Comparison of ENCODE assay signal across 19 cellular contexts in genomic region chr22:37292641-37293040, GRCh38. TPM values are rescaled to one million over a fixed set of nuclear protein-coding genes. Genes with fewer than 3 reads are reported as not detected.
DNase-seq lines count a peak whose midpoint lies in the region; ATAC-seq, FAIRE-seq and TF ChIP-seq lines count a peak whose summit lies in the region.
"Had no signal": no experiment of that assay in that cellular context is flagged by ENCODE, and none has a peak within 500 bp of the region (broad histone marks: within the 10 kb centered on the region; RNA-seq: fewer than 3 reads in every experiment).

No MANE protein-coding gene starts in this region.

- CTCF ChIA-PET in activated CD4-positive, alpha-beta T cell treated with anti-CD3 and anti-CD28 coated beads for 36 hours (lab: Charles Lee), result interaction anchor here (1.7 kb wide), 1 partner anchor 8 kb away, joined by 5 read pairs; no protein-coding TSS in a partner anchor
- CTCF ChIA-PET in H1 (lab: Charles Lee; ENCODE audit: partially characterized antibody), result interaction anchor here (0.6 to 0.8 kb wide), 4 partner anchors 24 to 163 kb away, joined by 3 read pairs; no protein-coding TSS in a partner anchor

- TF ChIP-seq POLR2A in H1 (IDR thresholded peaks at IDR 0.05; ENCODE audit: control extremely low read depth in 1 of 2, low read depth in 2 of 2, low read length in 2 of 2), result no peak
- no peak for TF ChIP-seq POLR2A in suprapubic skin (IDR thresholded peaks at IDR 0.05)

- peaks cover 0 to 6% (median 3%) of the 10 kb centered on the region in 4 experiments; a peak in 3 of 7 replicates for H3K4me1 ChIP-seq in H1 (replicated peaks in 1 of 4; ENCODE audit: control insufficient read depth in 3 of 4, insufficient read depth in 4 of 4, low read length in 3 of 4)
- H3K4me1 ChIP-seq in suprapubic skin, result no peaks in the 10 kb centered on the region

- POLR2A ChIA-PET in activated CD4-positive, alpha-beta T cell treated with anti-CD3 and anti-CD28 coated beads for 36 hours (lab: Charles Lee), result no interaction called here
- POLR2A ChIA-PET in H1 (lab: Charles Lee; ENCODE audit: partially characterized antibody), result interaction anchor here (0.9 kb wide), 1 partner anchor 163 kb away, joined by 3 read pairs; no protein-coding TSS in a partner anchor

- peak overlapping the region; percentile 72; the same call in 1 of the 2 replicates for H2BK15ac ChIP-seq in H1 (ENCODE audit: low read length)

- TF ChIP-seq CTCF in natural killer cell (IDR thresholded peaks at IDR 0.05) (no peak), H1 (IDR thresholded peaks at IDR 0.05; ENCODE audit: control extremely low read depth in 1 of 3, insufficient read depth in 1 of 3, low read depth in 1 of 3, low read length in 3 of 3) (no peak), endothelial cell (IDR thresholded peaks at IDR 0.05; ENCODE audit: unreplicated experiment) (no peak), suprapubic skin (IDR thresholded peaks at IDR 0.05) (no peak)

- DNase-seq in activated CD4-positive, alpha-beta T cell treated with anti-CD3 and anti-CD28 coated beads for 36 hours, result no peak
- DNase-seq in activated CD4-positive, alpha-beta T cell treated with anti-CD3 and anti-CD28 coated beads for 1 hour, result no peak
- DNase-seq in natural killer cell treated with Interleukin-12 subunit alpha and Interleukin-12 subunit beta and Interleukin-15 and Interleukin-18, amount 100 ng/mL, for 72 hours (ENCODE audit: low spot score), result no peak
- no peak for DNase-seq in natural killer cell
- DNase-seq in H1 (ENCODE audit: low read depth in 1 of 2, low spot score in 2 of 2), result no peak
- no peak for DNase-seq in endothelial cell (ENCODE audit: low spot score)
- DNase-seq in suprapubic skin (ENCODE audit: low spot score in 2 of 2), result no peak
- DNase-seq: AML-193, DMS153, GF-D8, GM23248, Kasumi-1, NCI-H1105, NCI-H2081 had no signal

- H3K14ac ChIP-seq in H1 (ENCODE audit: insufficient read length), result no peak overlapping the region

- H3K36me3 ChIP-seq in H1 (ENCODE audit: control insufficient read depth in 2 of 4, insufficient read depth in 4 of 4, low read length in 3 of 4), result no peaks in the 10 kb centered on the region
- no peaks in the 10 kb centered on the region for H3K36me3 ChIP-seq in suprapubic skin

- H3K27me3 ChIP-seq in H1 (replicated peaks in 1 of 4; ENCODE audit: control insufficient read depth in 3 of 4, extremely low read depth in 1 of 4, insufficient read depth in 3 of 4, low read length in 3 of 4), result no peaks in the 10 kb centered on the region; a peak in 3 of 7 replicates
- peaks cover 19% of the 10 kb centered on the region for H3K27me3 ChIP-seq in suprapubic skin

- H3K36me3 Mint-ChIP-seq in activated CD4-positive, alpha-beta T cell treated with anti-CD3 and anti-CD28 coated beads for 36 hours (ENCODE audit: low read depth), result peaks cover 29% of the 10 kb centered on the region
- peaks cover 10% of the 10 kb centered on the region for H3K36me3 Mint-ChIP-seq in natural killer cell treated with Interleukin-12 subunit alpha and Interleukin-12 subunit beta and Interleukin-15 and Interleukin-18, amount 100 ng/mL, for 72 hours
- H3K36me3 Mint-ChIP-seq in natural killer cell (peaks cover 12% of the 10 kb centered on the region), endothelial cell (ENCODE audit: low read depth, unreplicated experiment) (no peaks in the 10 kb centered on the region)

- TF ChIP-seq RAD21 in H1 (IDR thresholded peaks at IDR 0.05 in 1 of 2, conservative IDR thresholded peaks at IDR 0.05 in 1 of 2; ENCODE audit: low read depth in 2 of 2, low read length in 2 of 2), result no peak

- H3K27ac Mint-ChIP-seq in activated CD4-positive, alpha-beta T cell treated with anti-CD3 and anti-CD28 coated beads for 36 hours, result peak overlapping the region; percentile 12
- H3K27ac Mint-ChIP-seq in natural killer cell treated with Interleukin-12 subunit alpha and Interleukin-12 subunit beta and Interleukin-15 and Interleukin-18, amount 100 ng/mL, for 72 hours, result peak overlapping the region; percentile 64 to 65
- H3K27ac Mint-ChIP-seq in natural killer cell (peak overlapping the region in 1 of 2 donors; percentile 91), endothelial cell (ENCODE audit: unreplicated experiment) (no peak overlapping the region)

- H4K8ac ChIP-seq in H1 (ENCODE audit: extremely low read depth, insufficient read depth, low read length), result no peak overlapping the region

- no peak overlapping the region for H4K5ac ChIP-seq in H1 (ENCODE audit: insufficient read length, low read depth, low read length)

- no peak overlapping the region for H3K23ac ChIP-seq in H1 (ENCODE audit: insufficient read length)

- H3K79me2 ChIP-seq in H1 (ENCODE audit: control insufficient read depth in 1 of 2, insufficient read depth in 2 of 2, low read length in 2 of 2), result no peaks in the 10 kb centered on the region

- no peak overlapping the region for H3K9ac ChIP-seq in H1 (replicated peaks in 1 of 4; ENCODE audit: extremely low read depth in 1 of 4, low read depth in 3 of 4, low read length in 3 of 4)
- H3K9ac ChIP-seq: GM23248 had no signal

- peaks cover 0 to 5% of the 10 kb centered on the region in 2 experiments; a peak in 2 of 4 replicates for H3K9me3 ChIP-seq in H1 (ENCODE audit: insufficient read depth in 2 of 2, low read depth in 1 of 2, low read length in 1 of 2)
- no peaks in the 10 kb centered on the region for H3K9me3 ChIP-seq in suprapubic skin

- FAIRE-seq in H1 (lab: Jason Lieb, UNC), result no peak
- FAIRE-seq: GM19239 had no signal

- H4K20me1 ChIP-seq in H1 (replicated peaks in 1 of 2; ENCODE audit: control insufficient read depth in 1 of 2, insufficient read depth in 2 of 2, low read length in 2 of 2), result no peaks in the 10 kb centered on the region

- no peak overlapping the region for H3K4me3 ChIP-seq in H1 (ENCODE audit: extremely low read depth in 1 of 4, insufficient read depth in 2 of 4, low read depth in 3 of 4, low read length in 4 of 4)
- H3K4me3 ChIP-seq in suprapubic skin, result no peak overlapping the region
- H3K4me3 ChIP-seq: GM23248 had no signal

- no peak overlapping the region for H2BK5ac ChIP-seq in H1 (ENCODE audit: low read depth, low read length)

- no peaks in the 10 kb centered on the region for H3K9me3 Mint-ChIP-seq in activated CD4-positive, alpha-beta T cell treated with anti-CD3 and anti-CD28 coated beads for 36 hours (ENCODE audit: low read depth)
- no peaks in the 10 kb centered on the region for H3K9me3 Mint-ChIP-seq in natural killer cell treated with Interleukin-12 subunit alpha and Interleukin-12 subunit beta and Interleukin-15 and Interleukin-18, amount 100 ng/mL, for 72 hours
- H3K9me3 Mint-ChIP-seq in natural killer cell (no peaks in the 10 kb centered on the region), endothelial cell (ENCODE audit: unreplicated experiment) (no peaks in the 10 kb centered on the region)

- ATAC-seq in activated CD4-positive, alpha-beta T cell treated with anti-CD3 and anti-CD28 coated beads for 36 hours, result no peak
- no peak for ATAC-seq in natural killer cell treated with Interleukin-12 subunit alpha and Interleukin-12 subunit beta and Interleukin-15 and Interleukin-18, amount 100 ng/mL, for 72 hours
- ATAC-seq in natural killer cell (no peak), GM18519 (IDR thresholded peaks at IDR 0.05; ENCODE audit: low FRiP score, unreplicated experiment) (no peak)
- ATAC-seq: Panc1 had no signal

- no peak overlapping the region; the same call in 1 of the 2 replicates for H3K18ac ChIP-seq in H1 (ENCODE audit: extremely low read depth, low read length)

- TF ChIP-seq EP300 in H1 (IDR thresholded peaks at IDR 0.05; ENCODE audit: borderline replicate concordance in 1 of 2, low read depth in 2 of 2, low read length in 2 of 2) (no peak), suprapubic skin (IDR thresholded peaks at IDR 0.05) (no peak)

- H4K91ac ChIP-seq in H1 (replicated peaks; ENCODE audit: insufficient read length, low read length), result peak overlapping the region; percentile 56

- H3K4me2 ChIP-seq in H1 (ENCODE audit: insufficient read depth in 1 of 2, low read depth in 2 of 2, low read length in 2 of 2), result no peak overlapping the region

- H3K79me1 ChIP-seq in H1 (ENCODE audit: low read depth, low read length), result no peaks in the 10 kb centered on the region

- no peaks in the 10 kb centered on the region for H3K27me3 Mint-ChIP-seq in activated CD4-positive, alpha-beta T cell treated with anti-CD3 and anti-CD28 coated beads for 36 hours
- H3K27me3 Mint-ChIP-seq in natural killer cell treated with Interleukin-12 subunit alpha and Interleukin-12 subunit beta and Interleukin-15 and Interleukin-18, amount 100 ng/mL, for 72 hours, result no peaks in the 10 kb centered on the region
- H3K27me3 Mint-ChIP-seq in natural killer cell (ENCODE audit: low read depth in 2 of 2) (no peaks in the 10 kb centered on the region), endothelial cell (ENCODE audit: unreplicated experiment) (peaks cover 4% of the 10 kb centered on the region)

- no peak overlapping the region for H2AK5ac ChIP-seq in H1 (ENCODE audit: low read depth, low read length)

- no peak overlapping the region for H2BK20ac ChIP-seq in H1 (ENCODE audit: low read length)

- peaks cover 54% of the 10 kb centered on the region for H3K4me1 Mint-ChIP-seq in activated CD4-positive, alpha-beta T cell treated with anti-CD3 and anti-CD28 coated beads for 36 hours
- peaks cover 45 to 59% of the 10 kb centered on the region in 2 donors for H3K4me1 Mint-ChIP-seq in natural killer cell treated with Interleukin-12 subunit alpha and Interleukin-12 subunit beta and Interleukin-15 and Interleukin-18, amount 100 ng/mL, for 72 hours (ENCODE audit: low read depth in 2 of 2)
- H3K4me1 Mint-ChIP-seq in natural killer cell (peaks cover 46 to 78% of the 10 kb centered on the region in 2 donors), endothelial cell (ENCODE audit: unreplicated experiment) (no peaks in the 10 kb centered on the region)

- H3K56ac ChIP-seq in H1 (replicated peaks; ENCODE audit: insufficient read length, low read depth, low read length), result no peak overlapping the region

- H2BK120ac ChIP-seq in H1 (replicated peaks; ENCODE audit: low read depth, low read length), result no peak overlapping the region

- no peak overlapping the region for H3K27ac ChIP-seq in H1 (ENCODE audit: low read depth, low read length)
- H3K27ac ChIP-seq in suprapubic skin, result no peak overlapping the region
- H3K27ac ChIP-seq: 22Rv1, GM23248 had no signal

- 89% methylated on average over 13 of the region's 13 CpGs; no CpG with 5 or more reads in 1 of the 2 experiments for WGBS in H1 (ENCODE audit: extremely low coverage in 1 of 2, insufficient coverage in 1 of 2, insufficient read length in 1 of 2, insufficient replicate concordance in 2 of 2, low coverage in 1 of 2, low lambda C conversion rate in 2 of 2, missing lambda C conversion rate in 1 of 2), 2 experiments
- 88% methylated on average over 8 of the region's 13 CpGs for WGBS in suprapubic skin

- H2AFZ ChIP-seq in H1 (ENCODE audit: low read length), result no peak overlapping the region
- H2AFZ ChIP-seq: GM23248 had no signal

- intact Hi-C loops in activated CD4-positive, alpha-beta T cell treated with anti-CD3 and anti-CD28 coated beads for 36 hours (cut with DNase I, micrococcal nuclease), result no loop called here
- intact Hi-C loops in natural killer cell (cut with micrococcal nuclease), result no loop called here

- H3K23me2 ChIP-seq in H1 (ENCODE audit: low read depth, low read length), result no peaks in the 10 kb centered on the region; the same call in 1 of the 2 replicates

- H3K4ac ChIP-seq in H1 (replicated peaks; ENCODE audit: insufficient read length, low read depth, low read length), result no peak overlapping the region

- H2BK12ac ChIP-seq in H1 (ENCODE audit: low read depth, low read length), result no peak overlapping the region

- H3K4me3 Mint-ChIP-seq in activated CD4-positive, alpha-beta T cell treated with anti-CD3 and anti-CD28 coated beads for 36 hours, result no peak overlapping the region
- no peak overlapping the region for H3K4me3 Mint-ChIP-seq in natural killer cell treated with Interleukin-12 subunit alpha and Interleukin-12 subunit beta and Interleukin-15 and Interleukin-18, amount 100 ng/mL, for 72 hours
- H3K4me3 Mint-ChIP-seq in natural killer cell (no peak overlapping the region), endothelial cell (ENCODE audit: unreplicated experiment) (no peak overlapping the region)

RNA-seq across cellular contexts. Expression of gene CYTH4, which starts 10.3 kb away (rescaled TPM):
- 10 to 100 TPM; 33.1 to 42.8 TPM for total RNA-seq in activated CD4-positive, alpha-beta T cell treated with anti-CD3 and anti-CD28 coated beads for 36 hours
- 10 to 100 TPM; 36.0 to 41.1 TPM for total RNA-seq in natural killer cell treated with Interleukin-12 subunit alpha and Interleukin-12 subunit beta and Interleukin-15 and Interleukin-18, amount 100 ng/mL, for 72 hours
- total RNA-seq in natural killer cell (100 to 1,000 TPM; 219 to 260 (median 249) TPM), endothelial cell (ENCODE audit: unreplicated experiment) (0.33 TPM), suprapubic skin (1 to 10 TPM in 3 of 4 donors, under 1 TPM in 1; 0.55 to 4.3 (median 2.7) TPM)
- not detected in 2 replicates for total RNA-seq in H1 (2021; fragmentation: NEBNext Ultra II Directional; extraction: Animal tissue kit (Norgen Biotek cat#: 25700))
- polyA plus RNA-seq in H1 (2011; rRNA removed), result 0.08 and 0.09 TPM in 2 replicates
- 0.43 TPM for polyA plus RNA-seq in H1 (2011; cell fraction: cytosol; rRNA removed)
- polyA plus RNA-seq in H1 (2011; cell fraction: nucleus; rRNA removed), result 0.16 TPM
- polyA plus RNA-seq in H1 (2012, experiment 1 of 2), result 0.07 to 0.11 TPM in 2 of 4 replicates, not detected in the others
- polyA plus RNA-seq in H1 (2012, experiment 2 of 2), result not detected
- polyA plus RNA-seq in H1 (2013, experiment 1 of 2), result 0.02 TPM
- 0.04 TPM for polyA plus RNA-seq in H1 (2013, experiment 2 of 2)
- 0.10 TPM in 1 of 2 replicates, not detected in the other for polyA minus RNA-seq in H1 (2011; rRNA and poly(A)+ RNA removed)
- not detected for polyA minus RNA-seq in H1 (2011; cell fraction: cytosol; rRNA and poly(A)+ RNA removed)
- not detected for polyA minus RNA-seq in H1 (2011; cell fraction: nucleus; rRNA and poly(A)+ RNA removed)
- total RNA-seq: GM23248, NCI-H460 had no signal
- polyA plus RNA-seq: GM23248 had no signal

RNA-seq across cellular contexts. Expression of gene RAC2, which starts 48.6 kb away (rescaled TPM):
- total RNA-seq in activated CD4-positive, alpha-beta T cell treated with anti-CD3 and anti-CD28 coated beads for 36 hours, result 100 to 1,000 TPM; 692 to 930 TPM
- total RNA-seq in natural killer cell treated with Interleukin-12 subunit alpha and Interleukin-12 subunit beta and Interleukin-15 and Interleukin-18, amount 100 ng/mL, for 72 hours, result 1,000 to 10,000 TPM in 1 of 2 donors, 100 to 1,000 TPM in 1; 666 to 1,078 TPM
- total RNA-seq in natural killer cell (100 to 1,000 TPM; 647 to 744 (median 741) TPM), endothelial cell (ENCODE audit: unreplicated experiment) (16.6 TPM), suprapubic skin (1 to 10 TPM; 1.9 to 3.9 (median 3.0) TPM)
- total RNA-seq in H1 (2021; fragmentation: NEBNext Ultra II Directional; extraction: Animal tissue kit (Norgen Biotek cat#: 25700)), result 2.1 and 2.3 TPM in 2 replicates
- polyA plus RNA-seq in H1 (2011; rRNA removed), result 4.3 and 6.1 TPM in 2 replicates
- 1.5 TPM for polyA plus RNA-seq in H1 (2011; cell fraction: cytosol; rRNA removed)
- polyA plus RNA-seq in H1 (2011; cell fraction: nucleus; rRNA removed), result 6.4 TPM
- 1.6 to 3.7 TPM (median 2.8 TPM) in 4 replicates for polyA plus RNA-seq in H1 (2012, experiment 1 of 2)
- 1.8 TPM for polyA plus RNA-seq in H1 (2012, experiment 2 of 2)
- 4.4 TPM for polyA plus RNA-seq in H1 (2013, experiment 1 of 2)
- 4.1 TPM for polyA plus RNA-seq in H1 (2013, experiment 2 of 2)
- 1.7 and 2.9 TPM in 2 replicates for polyA minus RNA-seq in H1 (2011; rRNA and poly(A)+ RNA removed)
- polyA minus RNA-seq in H1 (2011; cell fraction: cytosol; rRNA and poly(A)+ RNA removed), result 3.2 TPM
- polyA minus RNA-seq in H1 (2011; cell fraction: nucleus; rRNA and poly(A)+ RNA removed), result 3.7 TPM

Comparison
In these comparisons a context has a peak if more than half of its experiments do, and no peak if none do; other contexts are left out.
1. RNA of gene CYTH4, which starts 10.3 kb away (total RNA-seq): 219 to 260 TPM in natural killer cell, 33.1 to 42.8 TPM in activated CD4-positive, alpha-beta T cell treated with anti-CD3 and anti-CD28 coated beads for 36 hours and 36.0 to 41.1 TPM in natural killer cell treated with Interleukin-12 subunit alpha and Interleukin-12 subunit beta and Interleukin-15 and Interleukin-18, amount 100 ng/mL, for 72 hours; 0.55 to 4.3 TPM in suprapubic skin, not detected in H1 and 0.33 TPM in endothelial cell (single experiment); every median in the first group is over 4 times any median in the second.
2. RNA of gene RAC2, which starts 48.6 kb away (total RNA-seq): 666 to 1,078 TPM in natural killer cell treated with Interleukin-12 subunit alpha and Interleukin-12 subunit beta and Interleukin-15 and Interleukin-18, amount 100 ng/mL, for 72 hours, 692 to 930 TPM in activated CD4-positive, alpha-beta T cell treated with anti-CD3 and anti-CD28 coated beads for 36 hours and 647 to 744 TPM in natural killer cell; 16.6 TPM in endothelial cell (single experiment), 1.9 to 3.9 TPM in suprapubic skin and 2.1 to 2.3 TPM in H1; every median in the first group is over 10 times any median in the second.